ENCODE assay signal across 3 cellular contexts in the genomic region with DNA sequence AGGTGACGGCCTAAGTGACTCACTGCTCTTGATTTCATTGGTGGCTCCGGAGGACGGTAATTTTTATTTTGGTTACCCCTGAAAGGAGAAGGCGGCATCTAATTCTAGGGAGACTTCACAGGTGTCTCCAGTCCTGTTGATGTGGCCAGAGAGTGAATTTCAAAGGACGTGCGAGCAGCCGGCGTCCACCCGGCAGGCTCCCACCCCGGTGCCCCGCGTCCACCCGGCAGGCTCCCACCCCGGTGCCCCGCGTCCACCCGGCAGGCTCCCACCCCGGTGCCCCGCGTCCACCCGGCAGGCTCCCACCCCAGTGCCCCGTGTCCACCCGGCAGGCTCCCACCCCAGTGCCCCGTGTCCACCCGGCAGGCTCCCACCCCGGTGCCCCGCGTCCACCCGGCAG. TPM values are rescaled to one million over a fixed set of nuclear protein-coding genes. Genes with fewer than 3 reads are reported as not detected.
"Had no signal": no experiment of that assay in that cellular context is flagged by ENCODE, and none has a peak within 500 bp of the region (broad histone marks: within the 10 kb centered on the region; RNA-seq: fewer than 3 reads in every experiment).

No MANE protein-coding gene starts in this region.

RNA-seq across cellular contexts. Expression of a gene that starts 6.2 kb away (rescaled TPM):
- total RNA-seq: activated CD4-positive, alpha-beta memory T cell treated with anti-CD3 and anti-CD28 coated beads for 36 hours; activated naive CD8-positive, alpha-beta T cell treated with anti-CD3 and anti-CD28 coated beads for 36 hours; T-helper 2 cell treated with Interferon-gamma antibody and Interleukin-4, amounts not matched to agents 100 ng/mL and 5 ng/mL, for 36 hours had no signal

RNA-seq across cellular contexts. Expression of a gene that starts 6.3 kb away (rescaled TPM):
- total RNA-seq: activated CD4-positive, alpha-beta memory T cell treated with anti-CD3 and anti-CD28 coated beads for 36 hours; activated naive CD8-positive, alpha-beta T cell treated with anti-CD3 and anti-CD28 coated beads for 36 hours; T-helper 2 cell treated with Interferon-gamma antibody and Interleukin-4, amounts not matched to agents 100 ng/mL and 5 ng/mL, for 36 hours had no signal
